Comparison of ENCODE assay signal across 7 cellular contexts in genomic region chr12:111451649-111452129, GRCh38. TPM values are rescaled to one million over a fixed set of nuclear protein-coding genes. Genes with fewer than 3 reads are reported as not detected.
A peak's percentile ranks its signal among the peaks of the same experiment; 100 is the strongest.
DNase-seq lines count a peak whose midpoint lies in the region; ATAC-seq lines count a peak whose summit lies in the region.

No MANE protein-coding gene starts in this region.

- no peaks in the 10 kb centered on the region for H3K27me3 ChIP-seq in muscle layer of duodenum (ENCODE audit: low read depth, low read length)

- peak; percentile 68 for DNase-seq in EH (ENCODE audit: low read depth)
- peak; percentile 78 to 87 for DNase-seq in Kasumi-1 (lab: John Stamatoyannopoulos, UW)
- peak; percentile 39 for DNase-seq in RPMI8226
- peak; percentile 59 to 71 for DNase-seq in dermis microvascular lymphatic vessel endothelial cell (ENCODE audit: low read depth in 2 of 2)

- H3K9me3 ChIP-seq in muscle layer of duodenum (ENCODE audit: control insufficient read depth in 1 of 2, low read length in 2 of 2): no peaks in the 10 kb centered on the region

- no peak overlapping the region for H3K4me3 ChIP-seq in muscle layer of duodenum (ENCODE audit: low read depth in 1 of 2, low read length in 2 of 2)

- peak overlapping the region; percentile 3 for H3K27ac ChIP-seq in muscle layer of duodenum (ENCODE audit: low read length)

- ATAC-seq in HG02759 (IDR thresholded peaks at IDR 0.05; ENCODE audit: unreplicated experiment): no peak
- no peak for ATAC-seq in HG02571 (IDR thresholded peaks at IDR 0.05; ENCODE audit: unreplicated experiment)

- H3K4me1 ChIP-seq in muscle layer of duodenum (ENCODE audit: control insufficient read depth in 1 of 2, insufficient read depth in 2 of 2, low read length in 2 of 2): peaks cover 10 to 21% of the 10 kb centered on the region in 2 donors

- H3K36me3 ChIP-seq in muscle layer of duodenum (ENCODE audit: control insufficient read depth in 1 of 2, insufficient read depth in 2 of 2, low read length in 2 of 2): peaks cover 60 to 78% of the 10 kb centered on the region in 2 donors

RNA-seq across cellular contexts. Expression of gene SH2B3, which starts 46.0 kb away (rescaled TPM):
- total RNA-seq in dermis microvascular lymphatic vessel endothelial cell: 42.0 and 52.2 TPM in 2 replicates
